In the genomic region with DNA sequence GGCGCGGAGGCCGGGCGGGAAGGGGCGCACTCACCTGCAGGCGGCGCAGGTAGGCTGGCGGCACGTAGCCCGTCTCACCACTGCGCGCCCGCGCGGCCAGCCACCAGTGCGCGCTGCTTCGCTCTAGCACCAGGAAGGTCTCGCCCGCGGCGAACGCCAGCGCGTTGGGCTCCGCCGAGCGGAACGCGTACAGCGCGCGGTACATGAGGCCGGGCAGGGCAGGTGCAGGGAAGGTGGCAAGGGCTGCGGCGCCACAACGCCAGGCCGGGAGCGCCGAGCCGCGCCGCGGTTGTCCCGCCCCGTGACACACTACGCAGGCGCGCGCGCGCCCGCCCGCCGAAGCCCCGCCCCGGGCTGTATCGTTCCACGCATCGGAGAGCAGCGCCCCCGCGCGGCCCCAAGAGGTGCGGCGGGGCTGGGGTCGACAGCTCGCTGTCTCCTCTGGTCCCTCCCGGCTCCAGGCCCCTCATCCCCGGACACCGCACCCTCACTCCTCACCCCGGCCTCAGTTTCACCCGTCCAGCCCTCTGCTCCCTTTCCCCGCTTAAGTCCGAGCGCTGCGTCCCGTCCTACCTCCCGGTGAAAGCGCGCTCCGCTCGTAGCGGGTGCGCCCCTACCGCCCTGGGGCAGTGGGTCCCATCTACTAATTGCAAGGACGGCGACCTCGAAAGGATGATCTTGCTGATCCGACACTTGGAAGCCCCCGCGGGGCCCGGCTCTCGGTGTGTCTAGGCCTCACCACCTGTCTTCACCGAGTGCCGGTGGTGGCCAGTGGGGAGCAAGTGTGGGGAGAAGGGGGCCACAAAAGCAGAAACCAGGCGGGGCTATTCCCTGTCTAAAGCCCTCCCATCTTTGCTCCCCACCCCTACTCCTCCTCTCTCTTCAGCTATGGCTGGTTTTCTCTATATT, we compare ENCODE assay signal across 8 cellular contexts. TPM values are rescaled to one million over a fixed set of nuclear protein-coding genes. Genes with fewer than 3 reads are reported as not detected.
DNase-seq lines count a peak whose midpoint lies in the region; ATAC-seq and TF ChIP-seq lines count a peak whose summit lies in the region.

A gene (minus strand): TSS at position 313 of the 909 bp plus-strand sequence. CDS start 108 bp downstream, at position 205.

- peaks cover 21% of the 10 kb centered on the region for H3K79me2 ChIP-seq in PC-9 (ENCODE audit: low read depth)

- TF ChIP-seq POLR2A in erythroblast (IDR thresholded peaks at IDR 0.05; ENCODE audit: low read length): peak; percentile 86

- peaks cover 9% of the 10 kb centered on the region for H3K4me1 ChIP-seq in PC-9 (replicated peaks; ENCODE audit: insufficient read depth)
- H3K4me1 ChIP-seq in mucosa of stomach (ENCODE audit: control insufficient read depth, insufficient read depth, low read length): peaks cover 25% of the 10 kb centered on the region

- CTCF ChIA-PET in PC-9 (lab: Charles Lee): interaction anchor here (0.7 to 1.8 kb wide), 3 partner anchors 22 to 250 kb away, joined by 3 to 6 read pairs (median 6); a partner anchor contains a TSS

- H3K4me3 ChIP-seq in PC-9 (peak within 1 kb of the TSS; percentile 72), mucosa of stomach (ENCODE audit: low read length) (peak within 1 kb of the TSS; percentile 72)

- no peaks in the 10 kb centered on the region for H3K36me3 ChIP-seq in PC-9 (ENCODE audit: low read depth)
- peaks cover 14% of the 10 kb centered on the region for H3K36me3 ChIP-seq in mucosa of stomach (ENCODE audit: control insufficient read depth, insufficient read depth, low read length)

- intact Hi-C loops in PC-9 (cut with micrococcal nuclease; ENCODE audit: unreplicated experiment): loop anchor here (1.0 kb wide), 2 partner anchors 128 to 221 kb away; no protein-coding TSS in a partner anchor

- H3K9me3 ChIP-seq in PC-9 (ENCODE audit: insufficient read depth, low read depth) (no peaks in the 10 kb centered on the region), mucosa of stomach (ENCODE audit: control insufficient read depth, low read length) (no peaks in the 10 kb centered on the region)

- peak within 1 kb of the TSS; percentile 46; the same call in 1 of the 2 replicates for H3K27ac ChIP-seq in PC-9

- ATAC-seq in GM21367 (IDR thresholded peaks at IDR 0.05; ENCODE audit: unreplicated experiment): peak; percentile 59

- POLR2A ChIA-PET in PC-9 (lab: Charles Lee; ENCODE audit: unreplicated experiment): interaction anchor here (0.6 kb wide), 1 partner anchor 79 kb away, joined by 13 read pairs; no protein-coding TSS in a partner anchor

- peak; percentile 72 for TF ChIP-seq CTCF in PC-9 (conservative IDR thresholded peaks at IDR 0.05)

- H3K27me3 ChIP-seq in PC-9 (ENCODE audit: insufficient read depth, low read depth) (no peaks in the 10 kb centered on the region), mucosa of stomach (ENCODE audit: control insufficient read depth, insufficient read depth, low read length) (no peaks in the 10 kb centered on the region)

- peaks cover 20% of the 10 kb centered on the region for H3F3A ChIP-seq in PC-9 (ENCODE audit: insufficient read depth, low read depth)

- peak within 1 kb of the TSS; percentile 89 for H2AFZ ChIP-seq in PC-9

- H3K4me2 ChIP-seq in PC-9: peak within 1 kb of the TSS; percentile 86

- peaks cover 8% of the 10 kb centered on the region; the same call in 1 of the 2 replicates for H4K20me1 ChIP-seq in PC-9 (ENCODE audit: insufficient read depth)

- peak; percentile 28 for DNase-seq in DMS 273 treated with DMSO at 0.1 percent for 48 hours (lab: John Stamatoyannopoulos, UW)
- peak in 71 of 76 experiments; percentile 15 to 90 (median 75) for DNase-seq in HUDEP-2 (lab: John Stamatoyannopoulos, UW; ENCODE audit: unreplicated experiment in 76 of 76)
- DNase-seq in PC-9: peak; percentile 52 to 86
- peak; percentile 92 for DNase-seq in activated T-cell treated with anti-CD3 and anti-CD28 coated beads for 48 hours (ENCODE audit: low read depth)
- peak; percentile 89 to 94 for DNase-seq in erythroblast (lab: John Stamatoyannopoulos, UW)
- peak; percentile 84 for DNase-seq in stimulated activated CD8-positive, alpha-beta memory T cell treated with anti-CD3 and anti-CD28 coated beads, Interleukin-7, amount 100 ng/mL, for 24 hours (ENCODE audit: low read depth)

- no peaks in the 10 kb centered on the region for H3K9me2 ChIP-seq in PC-9 (ENCODE audit: insufficient read depth)

- BruUV-seq in PC-9 (replicated peaks; lab: Mats Ljungman, UMichigan): no TSS peak

- H3K9ac ChIP-seq in mucosa of stomach (ENCODE audit: low read length): peak within 1 kb of the TSS; percentile 89

RNA-seq across cellular contexts. Expression of the gene that starts here (rescaled TPM):
- 40.0 and 53.3 TPM in 2 replicates for total RNA-seq in PC-9 (2021)

Comparison
In these comparisons a context has a peak if more than half of its experiments do, and no peak if none do; other contexts are left out.
1. Peak in every context shown above with its lines: DNase-seq, ATAC-seq, H3K4me3 ChIP-seq and H3K27ac ChIP-seq.
2. DNase-seq: peak in every context shown above with its lines; median percentile 92 in activated T-cell treated with anti-CD3 and anti-CD28 coated beads for 48 hours; 92 in erythroblast; 84 in stimulated activated CD8-positive, alpha-beta memory T cell treated with anti-CD3 and anti-CD28 coated beads, Interleukin-7, amount 100 ng/mL, for 24 hours; 75 in HUDEP-2; 69 in PC-9; 28 in DMS 273 treated with DMSO at 0.1 percent for 48 hours.